In the genomic region with DNA sequence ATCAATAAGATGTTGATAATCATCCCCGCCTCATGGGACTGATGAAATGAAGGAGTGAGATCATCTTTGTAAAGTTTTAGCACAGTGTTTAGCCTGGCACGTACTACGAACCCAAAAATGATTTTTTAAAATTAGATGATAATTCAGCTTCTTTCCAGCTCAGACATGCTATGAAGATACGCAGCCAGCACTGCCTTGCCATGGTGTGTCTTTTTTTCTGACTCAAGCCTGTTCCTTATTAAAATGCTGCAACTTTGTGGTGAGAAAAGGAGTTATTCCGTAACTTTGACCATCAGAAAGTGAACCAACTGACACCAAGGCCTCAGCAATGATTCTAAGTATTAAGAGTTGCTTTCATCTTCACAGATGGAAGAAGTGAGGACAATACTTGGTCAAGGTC, we compare ENCODE assay signal across 22 cellular contexts.
"Had no signal": no experiment of that assay in that cellular context is flagged by ENCODE, and none has a peak within 500 bp of the region (broad histone marks: within the 10 kb centered on the region; RNA-seq: fewer than 3 reads in every experiment).

No MANE protein-coding gene starts in this region.

- H3K36me3 ChIP-seq: WERI-Rb-1 had no signal

- H3K27ac ChIP-seq: WERI-Rb-1 had no signal

- H3K4me2 ChIP-seq: SK-N-SH had no signal

- H3K9ac ChIP-seq: SK-N-SH had no signal

- DNase-seq: activated CD4-positive, alpha-beta memory T cell treated with anti-CD3 and anti-CD28 coated beads, Interleukin-2, amount 10 ng/mL, durations not matched to agents 7 days and 5 days; activated CD4-positive, alpha-beta T cell treated with anti-CD3 and anti-CD28 coated beads for 36 hours; activated CD4-positive, alpha-beta T cell treated with anti-CD3 and anti-CD28 coated beads, Interleukin-2, amount 50 U/mL, for 1 hour; activated gamma-delta T cell; activated naive CD4-positive, alpha-beta T cell treated with anti-CD3 and anti-CD28 coated beads for 36 hours; activated T-cell treated with anti-CD3 and anti-CD28 coated beads for 4 hours; activated T-cell treated with anti-CD3 and anti-CD28 coated beads, Interleukin-2, amount 50 U/mL, for 48 hours; cerebellar nuclear complex; Kasumi-1; KBM-7; NCI-H1105; NCI-H1436; NCI-H187; NCI-H2081; NCI-H510A treated with DMSO at 0.1 percent for 48 hours; NCI-H69; NK-92 treated with Interleukin-12 subunit alpha and Interleukin-12 subunit beta, amount 100 ng/mL, for 24 hours; SK-N-SH; T-helper 1 cell; WERI-Rb-1 had no signal

- H3K9me3 ChIP-seq: SK-N-SH had no signal

- ATAC-seq: activated CD4-positive, alpha-beta T cell treated with anti-CD3 and anti-CD28 coated beads for 36 hours; activated T-helper 17 cell treated with anti-CD3 and anti-CD28 coated beads, Interleukin-2, amount 50 U/mL, for 72 hours; Right ventricle myocardium inferior had no signal
